Comparison of ENCODE assay signal across 9 cellular contexts in genomic region chr5:119368238-119368630, GRCh38. TPM values are rescaled to one million over a fixed set of nuclear protein-coding genes. Genes with fewer than 3 reads are reported as not detected.
DNase-seq lines count a peak whose midpoint lies in the region; ATAC-seq and TF ChIP-seq lines count a peak whose summit lies in the region.
"Had no signal": no experiment of that assay in that cellular context is flagged by ENCODE, and none has a peak within 500 bp of the region (broad histone marks: within the 10 kb centered on the region; RNA-seq: fewer than 3 reads in every experiment).

No MANE protein-coding gene starts in this region.

- H3K27ac ChIP-seq in effector memory CD4-positive, alpha-beta T cell (ENCODE audit: insufficient read depth, low read length, poor library complexity, severe bottlenecking), result peak overlapping the region; percentile 73
- H3K27ac ChIP-seq in heart left ventricle, result peak overlapping the region in 1 of 12 donors; percentile 67

- TF ChIP-seq POLR2A in heart left ventricle (IDR thresholded peaks at IDR 0.05) (no peak), lower leg skin (IDR thresholded peaks at IDR 0.05) (no peak)

- WGBS in heart left ventricle, 4 donors, result 61 to 79% (median 66%) methylated on average over 4 of the region's 4 CpGs
- WGBS in lower leg skin, 2 donors, result 52 to 59% methylated on average over 4 of the region's 4 CpGs

- ATAC-seq in activated CD4-positive, alpha-beta T cell treated with anti-CD3 and anti-CD28 coated beads for 36 hours, result peak; percentile 22
- no peak for ATAC-seq in GM21447 (IDR thresholded peaks at IDR 0.05; ENCODE audit: unreplicated experiment)
- no peak for ATAC-seq in heart left ventricle

- CTCF ChIA-PET in activated CD4-positive, alpha-beta T cell treated with anti-CD3 and anti-CD28 coated beads for 36 hours (lab: Charles Lee), result interaction anchor here (2.0 to 5.3 kb wide), 2 partner anchors 11 to 41 kb away, joined by 4 to 30 read pairs; no protein-coding TSS in a partner anchor

- intact Hi-C loops in activated CD4-positive, alpha-beta T cell treated with anti-CD3 and anti-CD28 coated beads for 36 hours (cut with DNase I, micrococcal nuclease), result loop anchor here (2.0 kb wide), 4 partner anchors 13 to 59 kb away; no protein-coding TSS in a partner anchor
- intact Hi-C loops in heart left ventricle (cut with DNase I), result no loop called here
- intact Hi-C loops in lower leg skin (cut with DNase I; ENCODE audit: low total_unique reads), result no loop called here

- TF ChIP-seq CTCF in heart left ventricle (IDR thresholded peaks at IDR 0.05) (no peak), lower leg skin (IDR thresholded peaks at IDR 0.05) (no peak)

- H3K9me3 Mint-ChIP-seq in activated CD4-positive, alpha-beta T cell treated with anti-CD3 and anti-CD28 coated beads for 36 hours (ENCODE audit: low read depth), result peaks cover 1% of the 10 kb centered on the region

- no peaks in the 10 kb centered on the region for H3K9me3 ChIP-seq in effector memory CD4-positive, alpha-beta T cell (ENCODE audit: control insufficient read depth, low read length)
- H3K9me3 ChIP-seq in heart left ventricle, result no peaks in the 10 kb centered on the region

- peaks cover 88% of the 10 kb centered on the region for H3K4me1 Mint-ChIP-seq in activated CD4-positive, alpha-beta T cell treated with anti-CD3 and anti-CD28 coated beads for 36 hours

- peak overlapping the region; percentile 95 for H3K27ac Mint-ChIP-seq in activated CD4-positive, alpha-beta T cell treated with anti-CD3 and anti-CD28 coated beads for 36 hours

- H3K36me3 Mint-ChIP-seq in activated CD4-positive, alpha-beta T cell treated with anti-CD3 and anti-CD28 coated beads for 36 hours (ENCODE audit: low read depth), result peaks cover 76% of the 10 kb centered on the region

- POLR2A ChIA-PET in activated CD4-positive, alpha-beta T cell treated with anti-CD3 and anti-CD28 coated beads for 36 hours (lab: Charles Lee), result interaction anchor here (1.1 to 2.5 kb wide), 3 partner anchors 28 to 53 kb away, joined by 3 to 9 read pairs (median 5); no protein-coding TSS in a partner anchor

- H3K4me3 ChIP-seq in effector memory CD4-positive, alpha-beta T cell (ENCODE audit: insufficient read depth, low read depth, low read length, poor library complexity, severe bottlenecking), result peak overlapping the region; percentile 15
- H3K4me3 ChIP-seq in heart left ventricle, result no peak overlapping the region
- H3K4me3 ChIP-seq in lower leg skin (ENCODE audit: low read depth, poor library complexity, severe bottlenecking), result no peak overlapping the region

- H3K36me3 ChIP-seq in effector memory CD4-positive, alpha-beta T cell (ENCODE audit: control insufficient read depth, insufficient read depth, low read length), result peaks cover 6% of the 10 kb centered on the region
- no peaks in the 10 kb centered on the region for H3K36me3 ChIP-seq in heart left ventricle

- no peaks in the 10 kb centered on the region for H3K27me3 Mint-ChIP-seq in activated CD4-positive, alpha-beta T cell treated with anti-CD3 and anti-CD28 coated beads for 36 hours

- H3K4me1 ChIP-seq in effector memory CD4-positive, alpha-beta T cell (ENCODE audit: control insufficient read depth, insufficient read depth, low read length, poor library complexity, severe bottlenecking), result peaks cover 50% of the 10 kb centered on the region
- peaks cover 0 to 74% (median 21%) of the 10 kb centered on the region in 12 donors for H3K4me1 ChIP-seq in heart left ventricle

- H3K4me3 Mint-ChIP-seq in activated CD4-positive, alpha-beta T cell treated with anti-CD3 and anti-CD28 coated beads for 36 hours, result peak overlapping the region; percentile 57

- H3K27me3 ChIP-seq in effector memory CD4-positive, alpha-beta T cell (replicated peaks; ENCODE audit: control insufficient read depth, insufficient read depth, low read length, poor library complexity, severe bottlenecking), result no peaks in the 10 kb centered on the region
- H3K27me3 ChIP-seq in heart left ventricle, result no peaks in the 10 kb centered on the region

- DNase-seq in activated CD4-positive, alpha-beta T cell treated with anti-CD3 and anti-CD28 coated beads for 36 hours, result peak; percentile 48
- DNase-seq in activated CD4-positive, alpha-beta T cell treated with anti-CD3 and anti-CD28 coated beads for 1 hour, result no peak
- DNase-seq in activated CD4-positive, alpha-beta T cell treated with anti-CD3 and anti-CD28 coated beads, Interleukin-2, amount 50 U/mL, for 1 hour, result peak; percentile 52
- DNase-seq in effector memory CD4-positive, alpha-beta T cell, result peak in 1 of 3 donors; percentile 35
- peak; percentile 54 for DNase-seq in stimulated activated naive CD4-positive, alpha-beta T cell treated with Interleukin-2 at 50 U/mL for 16 hours (lab: John Stamatoyannopoulos, UW)
- no peak for DNase-seq in heart left ventricle
- DNase-seq in lower leg skin (ENCODE audit: low spot score in 2 of 2), result no peak
- DNase-seq: NCI-H526 had no signal

RNA-seq across cellular contexts. Expression of gene TNFAIP8, which starts 12.4 kb away (rescaled TPM):
- 100 to 1,000 TPM; 166 to 171 TPM for total RNA-seq in activated CD4-positive, alpha-beta T cell treated with anti-CD3 and anti-CD28 coated beads for 36 hours
- 10 to 100 TPM in 7 of 9 donors, 1 to 10 TPM in 2; 3.6 to 30.8 (median 13.9) TPM for total RNA-seq in heart left ventricle
- 1 to 10 TPM; 5.1 to 10.0 TPM for polyA plus RNA-seq in heart left ventricle
- 10 to 100 TPM; 52.0 to 61.2 (median 54.7) TPM for total RNA-seq in lower leg skin

Comparison
In these comparisons a context has a peak if more than half of its experiments do, and no peak if none do; other contexts are left out.
1. DNase-seq: peak in activated CD4-positive, alpha-beta T cell treated with anti-CD3 and anti-CD28 coated beads for 36 hours (single experiment), activated CD4-positive, alpha-beta T cell treated with anti-CD3 and anti-CD28 coated beads, Interleukin-2, amount 50 U/mL, for 1 hour (single experiment) and stimulated activated naive CD4-positive, alpha-beta T cell treated with Interleukin-2 at 50 U/mL for 16 hours (single experiment); none in activated CD4-positive, alpha-beta T cell treated with anti-CD3 and anti-CD28 coated beads for 1 hour (single experiment), heart left ventricle (0 of 5) and lower leg skin (0 of 2).
2. intact Hi-C loops: an anchor here in activated CD4-positive, alpha-beta T cell treated with anti-CD3 and anti-CD28 coated beads for 36 hours (2.0 kb wide); none called in heart left ventricle and lower leg skin.